Comparison of ENCODE assay signal across 21 cellular contexts in genomic region chr9:135334953-135335460, GRCh38.
DNase-seq lines count a peak whose midpoint lies in the region; ATAC-seq, FAIRE-seq and TF ChIP-seq lines count a peak whose summit lies in the region.
"Had no signal": no experiment of that assay in that cellular context is flagged by ENCODE, and none has a peak within 500 bp of the region (broad histone marks: within the 10 kb centered on the region; RNA-seq: fewer than 3 reads in every experiment).

No MANE protein-coding gene starts in this region.

- no peaks in the 10 kb centered on the region for H3K36me3 ChIP-seq in endodermal cell (ENCODE audit: control insufficient read depth, insufficient read depth, low read length)

- CTCF ChIA-PET in activated CD8-positive, alpha-beta T cell treated with anti-CD3 and anti-CD28 coated beads, Interleukin-2, amount 10 ng/mL, durations not matched to agents 7 days and 5 days (lab: Charles Lee) = no interaction called here
- CTCF ChIA-PET in activated CD8-positive, alpha-beta T cell treated with anti-CD3 and anti-CD28 coated beads for 36 hours (lab: Charles Lee) = no interaction called here

- no peak overlapping the region for H3K27ac ChIP-seq in endodermal cell (ENCODE audit: low read depth, low read length)
- H3K27ac ChIP-seq: A549 had no signal

- FAIRE-seq in D721Med (lab: Jason Lieb, UNC) = no peak
- FAIRE-seq: A549, GM12891, GM18507 had no signal

- H3K36me3 Mint-ChIP-seq in activated CD8-positive, alpha-beta T cell treated with anti-CD3 and anti-CD28 coated beads, Interleukin-2, amount 10 ng/mL, durations not matched to agents 7 days and 5 days (ENCODE audit: low read depth) = no peaks in the 10 kb centered on the region
- H3K36me3 Mint-ChIP-seq in activated CD8-positive, alpha-beta T cell treated with anti-CD3 and anti-CD28 coated beads for 36 hours (ENCODE audit: low read depth) = no peaks in the 10 kb centered on the region
- no peaks in the 10 kb centered on the region for H3K36me3 Mint-ChIP-seq in endodermal cell (ENCODE audit: low read depth)

- no peak for ATAC-seq in activated CD8-positive, alpha-beta T cell treated with anti-CD3 and anti-CD28 coated beads, Interleukin-2, amount 10 ng/mL, durations not matched to agents 7 days and 5 days
- ATAC-seq in activated CD8-positive, alpha-beta T cell treated with anti-CD3 and anti-CD28 coated beads for 36 hours = no peak
- ATAC-seq in sciatic nerve (no peak), GM21360 (IDR thresholded peaks at IDR 0.05; ENCODE audit: unreplicated experiment) (no peak)
- ATAC-seq: A549, GM23338, Panc1 had no signal

- H3K9me3 ChIP-seq in endodermal cell (ENCODE audit: control insufficient read depth, low read length) = no peaks in the 10 kb centered on the region
- H3K9me3 ChIP-seq: A549 had no signal

- H3K4me3 Mint-ChIP-seq in activated CD8-positive, alpha-beta T cell treated with anti-CD3 and anti-CD28 coated beads, Interleukin-2, amount 10 ng/mL, durations not matched to agents 7 days and 5 days = no peak overlapping the region
- H3K4me3 Mint-ChIP-seq in activated CD8-positive, alpha-beta T cell treated with anti-CD3 and anti-CD28 coated beads for 36 hours = no peak overlapping the region
- H3K4me3 Mint-ChIP-seq in endodermal cell = no peak overlapping the region
- H3K4me3 Mint-ChIP-seq: GM23338 had no signal

- no peak for TF ChIP-seq CTCF in activated CD8-positive, alpha-beta T cell treated with anti-CD3 and anti-CD28 coated beads for 36 hours (IDR thresholded peaks at IDR 0.05)
- TF ChIP-seq CTCF in D721Med (IDR thresholded peaks at IDR 0.05; ENCODE audit: insufficient read depth, missing control alignments) (no peak), endodermal cell (conservative IDR thresholded peaks at IDR 0.05) (no peak)

- intact Hi-C loops in activated CD8-positive, alpha-beta T cell treated with anti-CD3 and anti-CD28 coated beads for 36 hours (cut with micrococcal nuclease) = no loop called here
- intact Hi-C loops in sciatic nerve (cut with DNase I) = no loop called here

- H3K4me1 Mint-ChIP-seq in activated CD8-positive, alpha-beta T cell treated with anti-CD3 and anti-CD28 coated beads, Interleukin-2, amount 10 ng/mL, durations not matched to agents 7 days and 5 days (ENCODE audit: low read depth) = no peaks in the 10 kb centered on the region
- no peaks in the 10 kb centered on the region for H3K4me1 Mint-ChIP-seq in activated CD8-positive, alpha-beta T cell treated with anti-CD3 and anti-CD28 coated beads for 36 hours (ENCODE audit: low read depth)
- peaks cover 1% of the 10 kb centered on the region for H3K4me1 Mint-ChIP-seq in endodermal cell

- 90 to 95% methylated on average over 6 to 9 of the region's 9 CpGs for WGBS in endodermal cell (ENCODE audit: insufficient coverage in 1 of 2, insufficient read length in 1 of 2), 2 experiments

- no peaks in the 10 kb centered on the region for H3K27me3 ChIP-seq in endodermal cell (ENCODE audit: control insufficient read depth, insufficient read depth, low read length, poor library complexity, severe bottlenecking)

- no peak overlapping the region for H3K4me3 ChIP-seq in endodermal cell (ENCODE audit: low read length)
- H3K4me3 ChIP-seq: A549, GM23338 had no signal

- no peak overlapping the region for H3K9ac ChIP-seq in endodermal cell (ENCODE audit: extremely low read depth, low read length, poor library complexity, severe bottlenecking)

- no peak overlapping the region for H3K27ac Mint-ChIP-seq in activated CD8-positive, alpha-beta T cell treated with anti-CD3 and anti-CD28 coated beads, Interleukin-2, amount 10 ng/mL, durations not matched to agents 7 days and 5 days
- H3K27ac Mint-ChIP-seq in activated CD8-positive, alpha-beta T cell treated with anti-CD3 and anti-CD28 coated beads for 36 hours = no peak overlapping the region
- no peak overlapping the region for H3K27ac Mint-ChIP-seq in endodermal cell
- H3K27ac Mint-ChIP-seq: GM23338 had no signal

- no peaks in the 10 kb centered on the region for H3K27me3 Mint-ChIP-seq in activated CD8-positive, alpha-beta T cell treated with anti-CD3 and anti-CD28 coated beads, Interleukin-2, amount 10 ng/mL, durations not matched to agents 7 days and 5 days (ENCODE audit: low read depth)
- H3K27me3 Mint-ChIP-seq in activated CD8-positive, alpha-beta T cell treated with anti-CD3 and anti-CD28 coated beads for 36 hours = no peaks in the 10 kb centered on the region
- H3K27me3 Mint-ChIP-seq in endodermal cell (ENCODE audit: insufficient read depth) = no peaks in the 10 kb centered on the region

- no peaks in the 10 kb centered on the region for H3K4me1 ChIP-seq in endodermal cell (ENCODE audit: control insufficient read depth, insufficient read depth, low read length)
- H3K4me1 ChIP-seq: A549 had no signal

- H3K9me3 Mint-ChIP-seq in activated CD8-positive, alpha-beta T cell treated with anti-CD3 and anti-CD28 coated beads, Interleukin-2, amount 10 ng/mL, durations not matched to agents 7 days and 5 days (ENCODE audit: insufficient read depth) = no peaks in the 10 kb centered on the region
- H3K9me3 Mint-ChIP-seq in activated CD8-positive, alpha-beta T cell treated with anti-CD3 and anti-CD28 coated beads for 36 hours = no peaks in the 10 kb centered on the region
- H3K9me3 Mint-ChIP-seq in endodermal cell = no peaks in the 10 kb centered on the region
- H3K9me3 Mint-ChIP-seq: GM23338 had no signal

- POLR2A ChIA-PET in activated CD8-positive, alpha-beta T cell treated with anti-CD3 and anti-CD28 coated beads, Interleukin-2, amount 10 ng/mL, durations not matched to agents 7 days and 5 days (lab: Charles Lee) = interaction anchor here (0.8 kb wide), 1 partner anchor 62 kb away, joined by 3 read pairs; no protein-coding TSS in a partner anchor
- POLR2A ChIA-PET in activated CD8-positive, alpha-beta T cell treated with anti-CD3 and anti-CD28 coated beads for 36 hours (lab: Charles Lee) = no interaction called here

- peak; percentile 4 for DNase-seq in activated CD8-positive, alpha-beta T cell treated with anti-CD3 and anti-CD28 coated beads, Interleukin-2, amount 10 ng/mL, durations not matched to agents 7 days and 5 days
- no peak for DNase-seq in activated CD8-positive, alpha-beta T cell treated with anti-CD3 and anti-CD28 coated beads for 36 hours
- DNase-seq in D721Med (ENCODE audit: insufficient read length, low spot score) (peak; percentile 11), endodermal cell (peak; percentile 15), sciatic nerve (ENCODE audit: low spot score) (peak; percentile 23), NCI-H2107 treated with DMSO at 0.1 percent for 48 hours (lab: John Stamatoyannopoulos, UW; ENCODE audit: unreplicated experiment) (no peak), NCI-H128 (lab: John Stamatoyannopoulos, UW; ENCODE audit: unreplicated experiment) (no peak)
- DNase-seq: C1 segment of cervical spinal cord, DMS 273 treated with DMSO at 0.1 percent for 48 hours, GF-D8, NCI-H1048, NCI-H1694, NCI-H2227 treated with DMSO at 0.1 percent for 48 hours, NCI-H524, Right ventricle myocardium superior had no signal

Comparison
In these comparisons a context has a peak if more than half of its experiments do, and no peak if none do; other contexts are left out.
1. DNase-seq: peak in activated CD8-positive, alpha-beta T cell treated with anti-CD3 and anti-CD28 coated beads, Interleukin-2, amount 10 ng/mL, durations not matched to agents 7 days and 5 days (single experiment), D721Med (single experiment), endodermal cell (single experiment) and sciatic nerve (single experiment); none in activated CD8-positive, alpha-beta T cell treated with anti-CD3 and anti-CD28 coated beads for 36 hours (single experiment), NCI-H2107 treated with DMSO at 0.1 percent for 48 hours (single experiment) and NCI-H128 (single experiment).